In genomic region chr17:28854457-28855382, GRCh38 we compare ENCODE assay signal across 8 cellular contexts. TPM values are rescaled to one million over a fixed set of nuclear protein-coding genes. Genes with fewer than 3 reads are reported as not detected.
DNase-seq lines count a peak whose midpoint lies in the region; ATAC-seq and TF ChIP-seq lines count a peak whose summit lies in the region.

TSS of gene ERAL1 (plus strand) at chr17:28855016. CDS start at chr17:28855035, 19 bp downstream.

- H3K9me3 ChIP-seq in aorta (ENCODE audit: control insufficient read depth, low read length), result no peaks in the 10 kb centered on the region

- H3K4me3 ChIP-seq in astrocyte of the cerebellum (ENCODE audit: low read depth, low read length) (peak within 1 kb of the TSS; percentile 90), aorta (ENCODE audit: low read length in 2 of 2) (peak within 1 kb of the TSS; percentile 30 to 65)

- peak; percentile 81 for TF ChIP-seq POLR2A in GM15510 (IDR thresholded peaks at IDR 0.05; ENCODE audit: borderline replicate concordance, extremely low read depth, insufficient read length)

- H3K27me3 ChIP-seq in aorta (ENCODE audit: control insufficient read depth in 1 of 2, insufficient read depth in 2 of 2, low read length in 1 of 2), result no peaks in the 10 kb centered on the region

- ATAC-seq in HG02938 (IDR thresholded peaks at IDR 0.05; ENCODE audit: unreplicated experiment), result peak; percentile 89
- ATAC-seq in aorta (ENCODE audit: low FRiP score), result peak; percentile 98

- DNase-seq in NCI-H187 treated with DMSO at 0.1 percent for 48 hours (lab: John Stamatoyannopoulos, UW) (peak; percentile 27), T1000 (lab: John Stamatoyannopoulos, UW) (peak; percentile 77), astrocyte of the cerebellum (ENCODE audit: low read depth) (peak; percentile 60), hepatic stellate cell (ENCODE audit: low spot score) (peak; percentile 95), renal cortical epithelial cell (ENCODE audit: low read depth) (peak; percentile 81), aorta (peak; percentile 90 to 93)

- in situ Hi-C loops in astrocyte of the cerebellum (cut with HindIII; ENCODE audit: low sequenced_read_pairs), result no loop called here

- H3K27ac ChIP-seq in aorta (ENCODE audit: low read depth in 1 of 2, low read length in 2 of 2), result peak within 1 kb of the TSS in 1 of 2 donors; percentile 55

- H3K4me1 ChIP-seq in aorta (ENCODE audit: control insufficient read depth in 1 of 2, insufficient read depth in 2 of 2, low read length in 2 of 2), result no peaks in the 10 kb centered on the region

- 1% methylated on average over 43 of the region's 43 CpGs for WGBS in aorta, 2 donors

- TF ChIP-seq CTCF in astrocyte of the cerebellum (IDR thresholded peaks at IDR 0.05; ENCODE audit: low read depth, low read length, missing control alignments), result no peak

- intact Hi-C loops in aorta (cut with DNase I), result loop anchor here (5.0 to 10.0 kb wide), 2 partner anchors 48 to 90 kb away; partner anchors contain the start of gene DHRS13 (in 1 of the 2)

- peaks cover 0 to 3% of the 10 kb centered on the region in 2 donors for H3K36me3 ChIP-seq in aorta (ENCODE audit: control insufficient read depth in 1 of 2, insufficient read depth in 2 of 2, low read length in 1 of 2)

RNA-seq across cellular contexts. Expression of gene ERAL1, which starts in this region (rescaled TPM):
- total RNA-seq in renal cortical epithelial cell, result 25.7 and 42.8 TPM in 2 replicates
- 10 to 100 TPM; 17.1 to 20.0 TPM for total RNA-seq in aorta
- 10 to 100 TPM; 16.7 to 21.5 TPM for polyA plus RNA-seq in aorta

Comparison
In these comparisons a context has a peak if more than half of its experiments do, and no peak if none do; other contexts are left out.
1. DNase-seq: peak in every context shown above with its lines; median percentile 95 in hepatic stellate cell; 92 in aorta; 81 in renal cortical epithelial cell; 77 in T1000; 60 in astrocyte of the cerebellum; 27 in NCI-H187 treated with DMSO at 0.1 percent for 48 hours.